Comparison of ENCODE assay signal across 14 cellular contexts in the genomic region with DNA sequence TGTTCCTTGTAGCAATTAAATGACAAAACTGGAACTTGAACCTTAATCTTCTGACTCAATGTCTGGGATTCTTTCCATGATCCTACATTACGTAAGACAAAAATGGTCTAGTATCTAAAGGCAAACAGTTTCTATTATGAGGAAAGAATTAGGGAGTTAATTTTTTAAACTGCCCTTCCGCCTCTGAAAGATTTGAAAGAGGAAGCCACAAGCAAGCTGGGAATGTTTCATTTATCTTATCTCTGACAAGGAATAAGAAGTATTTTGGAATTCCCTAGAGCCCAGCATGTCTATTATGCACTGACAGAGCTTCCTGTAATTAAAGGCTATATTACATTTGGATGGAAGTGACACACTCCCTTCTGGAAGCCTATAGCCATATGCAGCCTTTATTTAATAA.
A peak's percentile ranks its signal among the peaks of the same experiment; 100 is the strongest.
DNase-seq lines count a peak whose midpoint lies in the region; ATAC-seq and TF ChIP-seq lines count a peak whose summit lies in the region.
"Had no signal": no experiment of that assay in that cellular context is flagged by ENCODE, and none has a peak within 500 bp of the region (broad histone marks: within the 10 kb centered on the region; RNA-seq: fewer than 3 reads in every experiment).

No MANE protein-coding gene starts in this region.

- peak; percentile 67 for DNase-seq in AG04449 (ENCODE audit: low read depth, low spot score)
- DNase-seq in LoVo (ENCODE audit: low spot score): peak; percentile 26
- DNase-seq in cardiac fibroblast (ENCODE audit: low read depth in 2 of 2): peak; percentile 92 to 94
- DNase-seq in left kidney (ENCODE audit: low read depth, low spot score): peak; percentile 40
- DNase-seq in stimulated activated CD8-positive, alpha-beta memory T cell treated with anti-CD3 and anti-CD28 coated beads, Interleukin-4, amount 100 ng/mL, for 48 hours: no peak
- DNase-seq in adrenal gland: no peak
- DNase-seq: NCI-H1417 treated with DMSO at 0.1 percent for 48 hours, OCI-M1, pancreas, WERI-Rb-1 had no signal

- no peaks in the 10 kb centered on the region for H3K27me3 ChIP-seq in adrenal gland
- H3K27me3 ChIP-seq: pancreas, tibial nerve had no signal

- POLR2A ChIA-PET in AG04449 (lab: Yijun Ruan, JAX): no interaction called here

- 42 to 55% (median 53%) methylated on average over 2 of the region's 2 CpGs for WGBS in adrenal gland, 4 donors

- H3K4me3 ChIP-seq in AG04449 (ENCODE audit: low read depth, low read length): no peak overlapping the region
- H3K4me3 ChIP-seq in cardiac fibroblast (replicated peaks in 1 of 2; ENCODE audit: low read depth in 2 of 2, low read length in 2 of 2): no peak overlapping the region
- no peak overlapping the region for H3K4me3 ChIP-seq in adrenal gland
- H3K4me3 ChIP-seq: pancreas, tibial nerve had no signal

- no peaks in the 10 kb centered on the region for H3K4me1 ChIP-seq in adrenal gland (replicated peaks in 1 of 2)
- H3K4me1 ChIP-seq: pancreas, tibial nerve had no signal

- TF ChIP-seq CTCF in AG04449 (IDR thresholded peaks at IDR 0.05; ENCODE audit: insufficient read depth, low read length, missing control alignments) (no peak), cardiac fibroblast (IDR thresholded peaks at IDR 0.05; ENCODE audit: low read depth, low read length) (no peak), adrenal gland (IDR thresholded peaks at IDR 0.05) (no peak)

- no peaks in the 10 kb centered on the region for H3K9me3 ChIP-seq in adrenal gland (replicated peaks in 1 of 3)
- H3K9me3 ChIP-seq: pancreas, tibial nerve had no signal

- H3K36me3 ChIP-seq in adrenal gland (replicated peaks in 1 of 2): no peaks in the 10 kb centered on the region
- H3K36me3 ChIP-seq: pancreas, tibial nerve, WERI-Rb-1 had no signal

- CTCF ChIA-PET in AG04449 (lab: Yijun Ruan, JAX): no interaction called here

- no peak overlapping the region for H3K27ac ChIP-seq in adrenal gland
- H3K27ac ChIP-seq: C4-2B, pancreas, tibial nerve, WERI-Rb-1 had no signal

- ATAC-seq in GM19452 (IDR thresholded peaks at IDR 0.05; ENCODE audit: unreplicated experiment): no peak
- no peak for ATAC-seq in HG03520 (IDR thresholded peaks at IDR 0.05; ENCODE audit: unreplicated experiment)

- intact Hi-C loops in adrenal gland (cut with DNase I): no loop called here

- TF ChIP-seq POLR2A in adrenal gland (IDR thresholded peaks at IDR 0.05): no peak

Comparison
In these comparisons a context has a peak if more than half of its experiments do, and no peak if none do; other contexts are left out.
1. DNase-seq: peak in AG04449 (single experiment), LoVo (single experiment), cardiac fibroblast (2 of 2) and left kidney (single experiment); none in stimulated activated CD8-positive, alpha-beta memory T cell treated with anti-CD3 and anti-CD28 coated beads, Interleukin-4, amount 100 ng/mL, for 48 hours (single experiment) and adrenal gland (0 of 7).